Comparison of ENCODE assay signal across 9 cellular contexts in the genomic region with DNA sequence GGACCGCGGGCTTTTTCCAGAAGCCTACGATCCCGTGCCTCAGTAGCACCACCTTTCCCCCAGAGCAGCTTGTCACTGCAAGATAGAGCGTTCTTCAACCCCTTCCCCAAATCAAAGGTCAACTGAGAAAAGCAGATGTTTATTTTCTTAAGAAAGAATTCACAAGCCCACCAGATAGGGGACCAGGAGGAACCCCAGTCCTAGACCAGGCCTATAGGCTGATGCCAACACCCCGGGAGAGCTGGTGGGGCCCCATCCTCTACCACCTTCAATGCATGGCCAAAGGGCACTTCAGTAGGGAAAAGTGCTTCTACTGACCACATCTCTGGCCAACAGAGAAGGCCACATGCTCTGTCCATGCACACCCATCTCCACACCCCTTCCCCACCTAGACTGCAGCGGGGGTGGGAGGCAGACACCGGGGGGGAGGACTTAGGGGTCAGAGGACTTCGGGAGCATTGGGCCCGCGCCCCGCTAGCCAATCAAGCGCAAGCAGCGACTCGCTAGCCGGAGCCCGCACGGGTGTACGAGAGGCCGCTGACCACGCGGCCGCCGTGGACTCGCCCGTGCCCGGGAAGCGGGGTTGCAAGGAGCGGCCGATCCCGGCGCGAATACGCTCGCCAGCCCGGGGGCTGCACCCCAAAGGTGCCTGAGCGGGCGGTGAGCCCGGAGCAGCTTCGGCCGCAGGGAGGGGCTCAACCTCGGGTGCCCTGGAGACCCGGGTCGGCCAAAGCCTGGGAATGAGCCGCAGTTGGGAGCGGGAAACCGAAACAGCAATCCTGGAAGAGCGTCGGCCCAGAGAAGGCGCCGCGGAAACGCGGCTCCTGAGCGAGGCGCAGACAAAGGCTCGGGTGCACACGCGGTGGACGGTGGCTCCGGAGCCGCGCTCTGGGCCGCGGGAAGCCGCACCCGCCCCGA. TPM values are rescaled to one million over a fixed set of nuclear protein-coding genes. Genes with fewer than 3 reads are reported as not detected.
DNase-seq lines count a peak whose midpoint lies in the region; ATAC-seq, FAIRE-seq and TF ChIP-seq lines count a peak whose summit lies in the region.
"Had no signal": no experiment of that assay in that cellular context is flagged by ENCODE, and none has a peak within 500 bp of the region (broad histone marks: within the 10 kb centered on the region; RNA-seq: fewer than 3 reads in every experiment).

No MANE protein-coding gene starts in this region.

- DNase-seq in activated naive CD8-positive, alpha-beta T cell treated with anti-CD3 and anti-CD28 coated beads, Interleukin-2, amount 50 U/mL, for 24 hours: no peak
- DNase-seq in epithelial cell of proximal tubule (ENCODE audit: low read depth) (no peak), GM19239 (ENCODE audit: insufficient read length, low spot score) (no peak), HTR-8/SVneo (ENCODE audit: insufficient read length, low spot score) (no peak)

- FAIRE-seq in GM19239 (lab: Jason Lieb, UNC) (no peak), HTR-8/SVneo (lab: Jason Lieb, UNC) (no peak)

- H3K27me3 Mint-ChIP-seq in activated naive CD8-positive, alpha-beta T cell: peaks cover 30% of the 10 kb centered on the region
- peaks cover 47% of the 10 kb centered on the region for H3K27me3 Mint-ChIP-seq in activated naive CD8-positive, alpha-beta T cell treated with anti-CD3 and anti-CD28 coated beads, Interleukin-2, amount 50 U/mL, for 24 hours

- no peaks in the 10 kb centered on the region for H3K9me3 Mint-ChIP-seq in activated naive CD8-positive, alpha-beta T cell (ENCODE audit: low read depth)
- H3K9me3 Mint-ChIP-seq in activated naive CD8-positive, alpha-beta T cell treated with anti-CD3 and anti-CD28 coated beads, Interleukin-2, amount 50 U/mL, for 24 hours: no peaks in the 10 kb centered on the region
- H3K9me3 Mint-ChIP-seq: natural killer cell treated with Interleukin-12 subunit alpha and Interleukin-12 subunit beta and Interleukin-15 and Interleukin-18, amount 100 ng/mL, for 72 hours had no signal

- peaks cover 12% of the 10 kb centered on the region for H3K4me1 Mint-ChIP-seq in activated naive CD8-positive, alpha-beta T cell (ENCODE audit: low read depth)
- H3K4me1 Mint-ChIP-seq in activated naive CD8-positive, alpha-beta T cell treated with anti-CD3 and anti-CD28 coated beads, Interleukin-2, amount 50 U/mL, for 24 hours: peaks cover 5% of the 10 kb centered on the region

- 11% methylated on average over 68 of the region's 68 CpGs for WGBS in urinary bladder

- no peak overlapping the region for H3K27ac ChIP-seq in mucosa of rectum (ENCODE audit: low read depth in 2 of 2, low read length in 2 of 2)
- no peak overlapping the region for H3K27ac ChIP-seq in urinary bladder (ENCODE audit: low read depth)

- no peak overlapping the region for H3K27ac Mint-ChIP-seq in activated naive CD8-positive, alpha-beta T cell
- no peak overlapping the region for H3K27ac Mint-ChIP-seq in activated naive CD8-positive, alpha-beta T cell treated with anti-CD3 and anti-CD28 coated beads, Interleukin-2, amount 50 U/mL, for 24 hours
- H3K27ac Mint-ChIP-seq: natural killer cell treated with Interleukin-12 subunit alpha and Interleukin-12 subunit beta and Interleukin-15 and Interleukin-18, amount 100 ng/mL, for 72 hours had no signal

- H3K9me3 ChIP-seq in mucosa of rectum (ENCODE audit: control insufficient read depth in 2 of 2, low read length in 2 of 2): no peaks in the 10 kb centered on the region

- no peak overlapping the region for H3K9ac ChIP-seq in mucosa of rectum (ENCODE audit: low read depth in 1 of 2, low read length in 2 of 2)

- H3K4me1 ChIP-seq in mucosa of rectum (ENCODE audit: control insufficient read depth in 2 of 2, insufficient read depth in 2 of 2, low read length in 2 of 2) (peaks cover 0 to 8% of the 10 kb centered on the region in 2 donors), urinary bladder (ENCODE audit: insufficient read depth) (no peaks in the 10 kb centered on the region)

- H3K27me3 ChIP-seq in mucosa of rectum (ENCODE audit: control insufficient read depth in 2 of 2, insufficient read depth in 2 of 2, low read length in 2 of 2): peaks cover 16% of the 10 kb centered on the region in 2 donors

- no peak for ATAC-seq in activated naive CD8-positive, alpha-beta T cell treated with anti-CD3 and anti-CD28 coated beads, Interleukin-2, amount 50 U/mL, for 24 hours
- ATAC-seq in GM19351 (IDR thresholded peaks at IDR 0.05; ENCODE audit: unreplicated experiment): no peak

- no peak for TF ChIP-seq CTCF in epithelial cell of proximal tubule (conservative IDR thresholded peaks at IDR 0.05; ENCODE audit: low read depth, low read length)

- no peaks in the 10 kb centered on the region for H3K36me3 Mint-ChIP-seq in activated naive CD8-positive, alpha-beta T cell
- H3K36me3 Mint-ChIP-seq in activated naive CD8-positive, alpha-beta T cell treated with anti-CD3 and anti-CD28 coated beads, Interleukin-2, amount 50 U/mL, for 24 hours (ENCODE audit: low read depth): no peaks in the 10 kb centered on the region

- H3K4me3 ChIP-seq in epithelial cell of proximal tubule (ENCODE audit: low read depth, low read length) (peak overlapping the region; percentile 94), mucosa of rectum (ENCODE audit: low read length in 2 of 2) (peak overlapping the region; percentile 37 to 39), urinary bladder (ENCODE audit: low read depth, low read length) (peak overlapping the region; percentile 72)

- no peaks in the 10 kb centered on the region for H3K36me3 ChIP-seq in mucosa of rectum (ENCODE audit: control insufficient read depth in 2 of 2, insufficient read depth in 2 of 2, low read length in 2 of 2)
- no peaks in the 10 kb centered on the region for H3K36me3 ChIP-seq in urinary bladder (ENCODE audit: insufficient read depth)

- H3K4me3 Mint-ChIP-seq in activated naive CD8-positive, alpha-beta T cell: peak overlapping the region; percentile 7
- no peak overlapping the region for H3K4me3 Mint-ChIP-seq in activated naive CD8-positive, alpha-beta T cell treated with anti-CD3 and anti-CD28 coated beads, Interleukin-2, amount 50 U/mL, for 24 hours
- H3K4me3 Mint-ChIP-seq: natural killer cell treated with Interleukin-12 subunit alpha and Interleukin-12 subunit beta and Interleukin-15 and Interleukin-18, amount 100 ng/mL, for 72 hours had no signal

RNA-seq across cellular contexts. Expression of a gene that starts 2.8 kb away (rescaled TPM):
- total RNA-seq in epithelial cell of proximal tubule (6.9 TPM in 2 replicates), urinary bladder (26.6 TPM)
- 1.8 TPM for polyA plus RNA-seq in urinary bladder
- total RNA-seq: natural killer cell treated with Interleukin-12 subunit alpha and Interleukin-12 subunit beta and Interleukin-15 and Interleukin-18, amount 100 ng/mL, for 72 hours had no signal

Comparison
In these comparisons a context has a peak if more than half of its experiments do, and no peak if none do; other contexts are left out.
1. H3K4me3 ChIP-seq: peak in every context shown above with its lines; median percentile 94 in epithelial cell of proximal tubule; 72 in urinary bladder; 38 in mucosa of rectum.